Comparison of ENCODE assay signal across 10 cellular contexts in the genomic region with DNA sequence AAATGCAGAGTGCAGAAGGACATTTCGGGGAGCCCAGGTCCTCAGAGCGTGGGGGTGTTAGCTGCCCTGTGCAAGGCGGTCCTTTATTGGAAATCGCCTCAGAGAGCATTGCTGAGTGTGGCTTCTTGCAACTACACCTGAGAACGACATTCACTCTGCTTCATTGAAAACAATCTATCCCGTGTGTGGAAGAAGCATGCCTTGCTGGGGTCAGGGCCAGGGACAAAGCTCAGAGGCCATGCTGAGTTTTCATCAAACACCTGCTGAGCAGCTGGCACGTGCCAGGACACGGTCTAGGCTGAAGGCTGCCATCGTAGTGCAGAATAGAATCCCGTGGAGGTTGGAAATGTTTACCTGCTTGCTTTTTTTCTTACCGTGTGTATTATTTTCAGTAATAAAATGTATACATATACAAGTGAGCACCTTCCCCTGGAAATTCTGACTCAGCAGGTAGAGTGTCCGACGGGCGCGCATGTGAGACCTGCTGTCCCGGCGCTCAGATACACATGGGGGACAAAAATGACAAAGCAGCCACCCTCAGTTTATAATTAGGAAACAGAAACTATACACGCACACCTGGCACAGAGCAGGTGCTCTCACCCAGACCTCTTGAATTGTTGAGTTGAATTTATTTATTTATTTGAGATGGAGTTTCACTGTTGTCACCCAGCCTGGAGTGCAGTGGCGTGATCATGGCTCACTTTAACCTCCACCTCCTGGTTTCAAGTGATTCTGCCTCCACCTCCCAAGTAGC.
A peak's percentile ranks its signal among the peaks of the same experiment; 100 is the strongest.
DNase-seq lines count a peak whose midpoint lies in the region; ATAC-seq and TF ChIP-seq lines count a peak whose summit lies in the region.
"Had no signal": no experiment of that assay in that cellular context is flagged by ENCODE, and none has a peak within 500 bp of the region (broad histone marks: within the 10 kb centered on the region; RNA-seq: fewer than 3 reads in every experiment).

No MANE protein-coding gene starts in this region.

- no peaks in the 10 kb centered on the region for H3K36me3 ChIP-seq in spleen

- TF ChIP-seq CTCF in spleen (IDR thresholded peaks at IDR 0.05 in 8 of 11, conservative IDR thresholded peaks at IDR 0.05 in 3 of 11) (no peak), progenitor cell of endocrine pancreas (IDR thresholded peaks at IDR 0.05; ENCODE audit: unreplicated experiment) (no peak)

- intact Hi-C loops in spleen (cut with DNase I; ENCODE audit: low total_unique reads) = no loop called here

- no peaks in the 10 kb centered on the region for H3K9me3 Mint-ChIP-seq in T-helper 2 cell treated with Interferon-gamma antibody and Interleukin-4, amounts not matched to agents 5 μg/mL and 100 μg/mL, for 36 hours
- no peaks in the 10 kb centered on the region for H3K9me3 Mint-ChIP-seq in progenitor cell of endocrine pancreas (ENCODE audit: low read depth)
- H3K9me3 Mint-ChIP-seq: activated naive CD4-positive, alpha-beta T cell treated with anti-CD3 and anti-CD28 coated beads, Interleukin-2, amount 50 U/mL, for 72 hours had no signal

- H3K36me3 Mint-ChIP-seq in T-helper 2 cell treated with Interferon-gamma antibody and Interleukin-4, amounts not matched to agents 5 μg/mL and 100 μg/mL, for 36 hours (ENCODE audit: low read depth) = peaks cover 6% of the 10 kb centered on the region
- H3K36me3 Mint-ChIP-seq in progenitor cell of endocrine pancreas (ENCODE audit: insufficient read depth) = no peaks in the 10 kb centered on the region
- H3K36me3 Mint-ChIP-seq: activated naive CD4-positive, alpha-beta T cell treated with anti-CD3 and anti-CD28 coated beads, Interleukin-2, amount 50 U/mL, for 72 hours had no signal

- ATAC-seq in HG02870 (IDR thresholded peaks at IDR 0.05; ENCODE audit: unreplicated experiment) = peak; percentile 21
- ATAC-seq: A549; activated naive CD4-positive, alpha-beta T cell treated with anti-CD3 and anti-CD28 coated beads, Interleukin-2, amount 50 U/mL, for 72 hours had no signal

- no peak for DNase-seq in T-helper 2 cell treated with Interferon-gamma antibody and Interleukin-4, amounts not matched to agents 5 μg/mL and 100 μg/mL, for 36 hours (ENCODE audit: low spot score)
- DNase-seq in T-helper 2 cell (no peak), NCI-H146 treated with DMSO at 0.1 percent for 48 hours (lab: John Stamatoyannopoulos, UW; ENCODE audit: unreplicated experiment) (peak; percentile 73), spleen (no peak), progenitor cell of endocrine pancreas (ENCODE audit: low spot score, unreplicated experiment) (no peak), RKO (ENCODE audit: low spot score) (no peak)
- no peak for DNase-seq in activated effector memory CD4-positive, alpha-beta T cell treated with anti-CD3 and anti-CD28 coated beads, Interleukin-2, amount 50 U/mL, for 16 hours

- H3K9me3 ChIP-seq in spleen = no peaks in the 10 kb centered on the region
- H3K9me3 ChIP-seq: A549 had no signal

- H3K27me3 Mint-ChIP-seq in T-helper 2 cell treated with Interferon-gamma antibody and Interleukin-4, amounts not matched to agents 5 μg/mL and 100 μg/mL, for 36 hours (ENCODE audit: low read depth) = peaks cover 18% of the 10 kb centered on the region
- H3K27me3 Mint-ChIP-seq in progenitor cell of endocrine pancreas = peaks cover 3% of the 10 kb centered on the region

- H3K4me1 Mint-ChIP-seq in T-helper 2 cell treated with Interferon-gamma antibody and Interleukin-4, amounts not matched to agents 5 μg/mL and 100 μg/mL, for 36 hours (ENCODE audit: low read depth) = peaks cover 56% of the 10 kb centered on the region
- peaks cover 14% of the 10 kb centered on the region for H3K4me1 Mint-ChIP-seq in progenitor cell of endocrine pancreas (ENCODE audit: low read depth)

- H3K4me3 ChIP-seq in spleen = no peak overlapping the region
- H3K4me3 ChIP-seq: A549 had no signal

- no peaks in the 10 kb centered on the region for H3K27me3 ChIP-seq in spleen (replicated peaks in 1 of 7)

- H3K4me3 Mint-ChIP-seq in T-helper 2 cell treated with Interferon-gamma antibody and Interleukin-4, amounts not matched to agents 5 μg/mL and 100 μg/mL, for 36 hours = peak overlapping the region; percentile 64
- no peak overlapping the region for H3K4me3 Mint-ChIP-seq in progenitor cell of endocrine pancreas (ENCODE audit: low read depth)

- 70 to 85% (median 74%) methylated on average over 19 of the region's 19 CpGs for WGBS in spleen, 5 donors

- H3K4me1 ChIP-seq in spleen = peaks cover 13 to 93% (median 74%) of the 10 kb centered on the region in 6 donors
- H3K4me1 ChIP-seq: A549 had no signal

- TF ChIP-seq POLR2A in spleen (IDR thresholded peaks at IDR 0.05) = no peak

- H3K27ac ChIP-seq in spleen = peak overlapping the region; percentile 20 to 78 (median 71)
- H3K27ac ChIP-seq: A549 had no signal

- no peak overlapping the region for H3K27ac Mint-ChIP-seq in T-helper 2 cell treated with Interferon-gamma antibody and Interleukin-4, amounts not matched to agents 5 μg/mL and 100 μg/mL, for 36 hours
- H3K27ac Mint-ChIP-seq in progenitor cell of endocrine pancreas = no peak overlapping the region
- H3K27ac Mint-ChIP-seq: activated naive CD4-positive, alpha-beta T cell treated with anti-CD3 and anti-CD28 coated beads, Interleukin-2, amount 50 U/mL, for 72 hours had no signal
